In genomic region chr13:41008349-41008980, GRCh38 we compare ENCODE assay signal across 9 cellular contexts. TPM values are rescaled to one million over a fixed set of nuclear protein-coding genes. Genes with fewer than 3 reads are reported as not detected.
DNase-seq lines count a peak whose midpoint lies in the region; ATAC-seq and TF ChIP-seq lines count a peak whose summit lies in the region.
"Had no signal": no experiment of that assay in that cellular context is flagged by ENCODE, and none has a peak within 500 bp of the region (broad histone marks: within the 10 kb centered on the region; RNA-seq: fewer than 3 reads in every experiment).

No MANE protein-coding gene starts in this region.

- POLR2A ChIA-PET in RWPE1 (lab: Yijun Ruan, JAX; ENCODE audit: low non-redundant PET), result no interaction called here

- TF ChIP-seq CTCF in AG09309 (IDR thresholded peaks at IDR 0.05; ENCODE audit: control insufficient read depth, insufficient read depth, low read depth, low read length, missing control alignments) (no peak), RWPE1 (conservative IDR thresholded peaks at IDR 0.05; ENCODE audit: low read depth) (no peak), fibroblast of the aortic adventitia (IDR thresholded peaks at IDR 0.05; ENCODE audit: insufficient read depth, low read length) (no peak)

- CTCF ChIA-PET in RWPE1 (lab: Yijun Ruan, JAX), result interaction anchor here (0.6 kb wide), 1 partner anchor 65 kb away, joined by 3 read pairs; no protein-coding TSS in a partner anchor

- peak; percentile 42 for DNase-seq in AG09309 (ENCODE audit: low read depth)
- DNase-seq in H4 (ENCODE audit: low spot score), result peak; percentile 7
- DNase-seq in RWPE1 (ENCODE audit: low spot score), result peak; percentile 64
- DNase-seq in fibroblast of the aortic adventitia (ENCODE audit: low read depth), result peak; percentile 79
- no peak for DNase-seq in NCI-H1105 treated with DMSO at 0.1 percent for 48 hours (lab: John Stamatoyannopoulos, UW)
- no peak for DNase-seq in activated gamma-delta T cell (lab: John Stamatoyannopoulos, UW)
- DNase-seq: substantia nigra had no signal

- H3K27ac ChIP-seq in RWPE1, result no peak overlapping the region

- no peak for ATAC-seq in GM18517 (IDR thresholded peaks at IDR 0.05; ENCODE audit: unreplicated experiment)
- no peak for ATAC-seq in GM21367 (IDR thresholded peaks at IDR 0.05; ENCODE audit: unreplicated experiment)

- H3K4me3 ChIP-seq in AG09309 (ENCODE audit: control insufficient read depth, low read depth, low read length) (no peak overlapping the region), fibroblast of the aortic adventitia (ENCODE audit: low read depth, low read length) (no peak overlapping the region)

RNA-seq across cellular contexts. Expression of gene ELF1, which starts 10.7 kb away (rescaled TPM):
- 17.3 and 18.1 TPM in 2 replicates for total RNA-seq in H4 (2014; rRNA removed; shearing (Covaris generic))
- total RNA-seq in fibroblast of the aortic adventitia (ENCODE audit: low replicate concordance), result 47.0 and 51.0 TPM in 2 replicates

RNA-seq across cellular contexts. Expression of gene WBP4, which starts 52.8 kb away (rescaled TPM):
- total RNA-seq in H4 (2014; rRNA removed; shearing (Covaris generic)), result 3.1 and 5.2 TPM in 2 replicates
- total RNA-seq in fibroblast of the aortic adventitia (ENCODE audit: low replicate concordance), result 7.8 and 10.5 TPM in 2 replicates

Comparison
In these comparisons a context has a peak if more than half of its experiments do, and no peak if none do; other contexts are left out.
1. DNase-seq: peak in AG09309 (single experiment), H4 (single experiment), RWPE1 (single experiment) and fibroblast of the aortic adventitia (single experiment); none in NCI-H1105 treated with DMSO at 0.1 percent for 48 hours (single experiment) and activated gamma-delta T cell (single experiment).